Comparison of ENCODE assay signal across 11 cellular contexts in the genomic region with DNA sequence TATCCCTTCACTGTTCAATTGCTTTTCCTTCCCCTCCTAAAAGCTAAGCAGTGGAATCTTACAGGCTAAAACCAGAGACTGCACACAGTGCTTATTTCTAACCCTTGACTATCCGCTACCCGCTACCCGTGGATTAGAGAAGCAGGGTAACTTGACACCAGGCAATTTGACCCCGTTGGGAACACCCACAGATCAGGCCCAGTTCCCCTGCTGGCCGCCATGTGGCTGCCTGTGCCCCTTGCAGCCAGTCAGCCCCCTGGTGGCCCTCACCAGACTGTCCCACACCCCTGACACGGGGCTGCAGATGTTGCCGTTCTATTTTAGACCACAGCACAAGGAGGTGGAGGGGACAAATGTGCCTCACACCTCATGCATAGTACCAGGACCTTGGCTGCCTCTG.
DNase-seq lines count a peak whose midpoint lies in the region; ATAC-seq and TF ChIP-seq lines count a peak whose summit lies in the region.
"Had no signal": no experiment of that assay in that cellular context is flagged by ENCODE, and none has a peak within 500 bp of the region (broad histone marks: within the 10 kb centered on the region; RNA-seq: fewer than 3 reads in every experiment).

No MANE protein-coding gene starts in this region.

- peaks cover 34% of the 10 kb centered on the region for H3K4me1 Mint-ChIP-seq in nephron

- H3K27ac Mint-ChIP-seq in nephron = peak overlapping the region; percentile 29 to 62 (median 60)

- TF ChIP-seq CTCF in SU-DHL-6 (IDR thresholded peaks at IDR 0.05; ENCODE audit: insufficient read depth, low read length, poor library complexity, severe bottlenecking) = peak; percentile 13
- peak in 1 of 3 experiments; percentile 38 for TF ChIP-seq CTCF in nephron (IDR thresholded peaks at IDR 0.05; ENCODE audit: unreplicated experiment in 3 of 3)

- H3F3A ChIP-seq in SU-DHL-6 (ENCODE audit: insufficient read depth) = no peaks in the 10 kb centered on the region

- H3K4me2 ChIP-seq in SU-DHL-6 (ENCODE audit: low read depth, low read length, poor library complexity, severe bottlenecking) = no peak overlapping the region

- H3K27me3 Mint-ChIP-seq in nephron (ENCODE audit: low read depth) = peaks cover 4% of the 10 kb centered on the region

- H3K36me3 ChIP-seq in SU-DHL-6 (ENCODE audit: low read length) = no peaks in the 10 kb centered on the region

- H3K9ac ChIP-seq in SU-DHL-6 (ENCODE audit: low read length) = no peak overlapping the region

- H2AFZ ChIP-seq in SU-DHL-6 (ENCODE audit: low read depth, low read length, severe bottlenecking) = no peak overlapping the region

- no peaks in the 10 kb centered on the region for H3K9me3 ChIP-seq in SU-DHL-6 (ENCODE audit: insufficient read depth, low read length)

- H3K27me3 ChIP-seq in SU-DHL-6 (ENCODE audit: low read length) = no peaks in the 10 kb centered on the region

- no peaks in the 10 kb centered on the region for H3K36me3 Mint-ChIP-seq in nephron (ENCODE audit: low read depth)

- no peaks in the 10 kb centered on the region for H3K9me2 ChIP-seq in SU-DHL-6 (replicated peaks; ENCODE audit: insufficient read depth, low read length)

- no peaks in the 10 kb centered on the region for H3K9me3 Mint-ChIP-seq in nephron

- H3K4me3 Mint-ChIP-seq in nephron = no peak overlapping the region

- H3K27ac ChIP-seq in SU-DHL-6 (ENCODE audit: low read depth, low read length) = no peak overlapping the region

- no peaks in the 10 kb centered on the region for H3K79me2 ChIP-seq in SU-DHL-6 (ENCODE audit: insufficient read depth, low read length)

- H4K20me1 ChIP-seq in SU-DHL-6 (ENCODE audit: low read depth, low read length) = no peaks in the 10 kb centered on the region

- peak; percentile 33 for DNase-seq in NCI-H146 (lab: John Stamatoyannopoulos, UW)
- DNase-seq in NCI-H146 treated with DMSO at 0.1 percent for 48 hours (lab: John Stamatoyannopoulos, UW; ENCODE audit: unreplicated experiment) = no peak
- DNase-seq in HT1080 (ENCODE audit: low read depth) = peak; percentile 18
- no peak for DNase-seq in activated naive CD4-positive, alpha-beta T cell treated with anti-CD3 and anti-CD28 coated beads, Interleukin-2, amount 50 U/mL, for 16 hours
- DNase-seq in activated CD4-positive, alpha-beta T cell treated with anti-CD3 and anti-CD28 coated beads for 1 hour = no peak
- DNase-seq: activated CD4-positive, CD25-positive, alpha-beta regulatory T cell treated with anti-CD3 and anti-CD28 coated beads, Interleukin-2, amount 50 U/mL, for 72 hours; hippocampal formation; NCI-H187 had no signal

- H3K4me3 ChIP-seq in SU-DHL-6 (ENCODE audit: insufficient read depth, low read length, poor library complexity, severe bottlenecking) = no peak overlapping the region

- no peak for ATAC-seq in HG03139 (IDR thresholded peaks at IDR 0.05; ENCODE audit: unreplicated experiment)

Comparison
In these comparisons a context has a peak if more than half of its experiments do, and no peak if none do; other contexts are left out.
1. DNase-seq: peak in NCI-H146 (single experiment) and HT1080 (single experiment); none in NCI-H146 treated with DMSO at 0.1 percent for 48 hours (single experiment), activated naive CD4-positive, alpha-beta T cell treated with anti-CD3 and anti-CD28 coated beads, Interleukin-2, amount 50 U/mL, for 16 hours (single experiment) and activated CD4-positive, alpha-beta T cell treated with anti-CD3 and anti-CD28 coated beads for 1 hour (single experiment).